1 cellular context compared by ENCODE assay signal in genomic region chrY:15072084-15072483, GRCh38.
TF ChIP-seq lines count a peak whose summit lies in the region.

No MANE protein-coding gene starts in this region.

TF ChIP-seq in HepG2, 621 proteins besides CTCF, POLR2A, EP300 and RAD21 (continued from another document):
- TF ChIP-seq, protein P1, sequence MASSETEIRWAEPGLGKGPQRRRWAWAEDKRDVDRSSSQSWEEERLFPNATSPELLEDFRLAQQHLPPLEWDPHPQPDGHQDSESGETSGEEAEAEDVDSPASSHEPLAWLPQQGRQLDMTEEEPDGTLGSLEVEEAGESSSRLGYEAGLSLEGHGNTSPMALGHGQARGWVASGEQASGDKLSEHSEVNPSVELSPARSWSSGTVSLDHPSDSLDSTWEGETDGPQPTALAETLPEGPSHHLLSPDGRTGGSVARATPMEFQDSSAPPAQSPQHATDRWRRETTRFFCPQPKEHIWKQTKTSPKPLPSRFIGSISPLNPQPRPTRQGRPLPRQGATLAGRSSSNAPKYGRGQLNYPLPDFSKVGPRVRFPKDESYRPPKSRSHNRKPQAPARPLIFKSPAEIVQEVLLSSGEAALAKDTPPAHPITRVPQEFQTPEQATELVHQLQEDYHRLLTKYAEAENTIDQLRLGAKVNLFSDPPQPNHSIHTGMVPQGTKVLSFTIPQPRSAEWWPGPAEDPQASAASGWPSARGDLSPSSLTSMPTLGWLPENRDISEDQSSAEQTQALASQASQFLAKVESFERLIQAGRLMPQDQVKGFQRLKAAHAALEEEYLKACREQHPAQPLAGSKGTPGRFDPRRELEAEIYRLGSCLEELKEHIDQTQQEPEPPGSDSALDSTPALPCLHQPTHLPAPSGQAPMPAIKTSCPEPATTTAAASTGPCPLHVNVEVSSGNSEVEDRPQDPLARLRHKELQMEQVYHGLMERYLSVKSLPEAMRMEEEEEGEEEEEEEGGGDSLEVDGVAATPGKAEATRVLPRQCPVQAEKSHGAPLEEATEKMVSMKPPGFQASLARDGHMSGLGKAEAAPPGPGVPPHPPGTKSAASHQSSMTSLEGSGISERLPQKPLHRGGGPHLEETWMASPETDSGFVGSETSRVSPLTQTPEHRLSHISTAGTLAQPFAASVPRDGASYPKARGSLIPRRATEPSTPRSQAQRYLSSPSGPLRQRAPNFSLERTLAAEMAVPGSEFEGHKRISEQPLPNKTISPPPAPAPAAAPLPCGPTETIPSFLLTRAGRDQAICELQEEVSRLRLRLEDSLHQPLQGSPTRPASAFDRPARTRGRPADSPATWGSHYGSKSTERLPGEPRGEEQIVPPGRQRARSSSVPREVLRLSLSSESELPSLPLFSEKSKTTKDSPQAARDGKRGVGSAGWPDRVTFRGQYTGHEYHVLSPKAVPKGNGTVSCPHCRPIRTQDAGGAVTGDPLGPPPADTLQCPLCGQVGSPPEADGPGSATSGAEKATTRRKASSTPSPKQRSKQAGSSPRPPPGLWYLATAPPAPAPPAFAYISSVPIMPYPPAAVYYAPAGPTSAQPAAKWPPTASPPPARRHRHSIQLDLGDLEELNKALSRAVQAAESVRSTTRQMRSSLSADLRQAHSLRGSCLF (CRISPR knock-in tag; IDR thresholded peaks at IDR 0.05; ENCODE audit: borderline replicate concordance) = no peak
- TF ChIP-seq GATAD1 (CRISPR knock-in tag; IDR thresholded peaks at IDR 0.05) (no peak), STAT5B (CRISPR knock-in tag; IDR thresholded peaks at IDR 0.05) (no peak)
